9 cellular contexts compared by ENCODE assay signal in the genomic region with DNA sequence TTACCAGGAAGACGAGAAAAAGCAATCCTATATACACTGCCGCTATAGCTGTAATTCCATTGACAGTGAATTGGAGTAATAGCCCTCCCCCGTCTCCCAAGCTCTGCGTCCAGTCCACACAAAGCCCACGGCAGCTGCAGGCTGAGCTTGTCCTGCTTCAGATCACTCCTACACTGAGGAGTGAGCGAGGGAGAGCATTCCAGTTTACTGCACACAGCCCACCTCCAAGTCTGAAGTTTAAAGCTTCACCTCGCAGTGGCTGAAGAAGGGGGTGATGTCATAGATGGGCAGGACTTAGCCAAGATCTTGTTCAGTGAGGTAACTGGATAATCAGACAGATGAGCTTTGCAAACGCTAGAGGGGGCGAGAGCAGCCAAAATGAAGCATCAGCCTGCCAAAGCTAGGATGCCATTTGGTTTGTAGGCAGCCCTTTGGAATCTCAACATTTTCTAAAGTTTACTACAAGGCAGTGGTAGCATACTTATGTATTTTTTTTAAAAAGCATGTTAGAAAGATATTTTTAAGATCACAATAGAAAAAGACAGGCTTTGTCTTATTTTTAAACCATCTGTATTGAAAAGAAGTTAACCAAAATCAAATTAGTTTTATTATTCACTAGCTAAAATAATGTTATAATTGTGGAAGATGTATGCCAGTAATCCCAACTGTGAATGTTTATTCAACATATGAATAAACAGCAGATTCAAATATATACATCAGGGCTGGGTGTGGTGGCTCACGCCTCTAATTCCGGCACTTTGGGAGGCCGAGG. TPM values are rescaled to one million over a fixed set of nuclear protein-coding genes. Genes with fewer than 3 reads are reported as not detected.
DNase-seq lines count a peak whose midpoint lies in the region; ATAC-seq and TF ChIP-seq lines count a peak whose summit lies in the region.
"Had no signal": no experiment of that assay in that cellular context is flagged by ENCODE, and none has a peak within 500 bp of the region (broad histone marks: within the 10 kb centered on the region; RNA-seq: fewer than 3 reads in every experiment).

TSS of gene FLRT3 (minus strand) at position 213 of the 772 bp plus-strand sequence. CDS start 10,106 bp downstream, outside the sequence.

- ATAC-seq in GM19468 (IDR thresholded peaks at IDR 0.05; ENCODE audit: extremely low read depth, unreplicated experiment) (peak; percentile 96), HG03521 (IDR thresholded peaks at IDR 0.05; ENCODE audit: unreplicated experiment) (peak; percentile 98), right cardiac atrium (peak; percentile 96 to 99)

- H3K27me3 ChIP-seq in ascending aorta, result no peaks in the 10 kb centered on the region
- no peaks in the 10 kb centered on the region for H3K27me3 ChIP-seq in right cardiac atrium (ENCODE audit: control insufficient read depth, insufficient read depth)

- no peaks in the 10 kb centered on the region for H3K36me3 ChIP-seq in ascending aorta

- peak within 1 kb of the TSS; percentile 37 to 61 for H3K4me3 ChIP-seq in ascending aorta
- peak within 1 kb of the TSS; percentile 69 for H3K4me3 ChIP-seq in right cardiac atrium (ENCODE audit: low read length)

- H3K27me3 Mint-ChIP-seq in progenitor cell of endocrine pancreas, result peaks cover 6% of the 10 kb centered on the region
- H3K27me3 Mint-ChIP-seq: activated naive CD4-positive, alpha-beta T cell treated with anti-CD3 and anti-CD28 coated beads, Interleukin-2, amount 50 U/mL, for 24 hours had no signal

- H3K4me3 Mint-ChIP-seq in progenitor cell of endocrine pancreas (ENCODE audit: low read depth), result peak within 1 kb of the TSS; percentile 97
- H3K4me3 Mint-ChIP-seq: activated naive CD4-positive, alpha-beta T cell treated with anti-CD3 and anti-CD28 coated beads, Interleukin-2, amount 50 U/mL, for 24 hours had no signal

- H3K4me1 ChIP-seq in ascending aorta, result no peaks in the 10 kb centered on the region
- H3K4me1 ChIP-seq in right cardiac atrium (ENCODE audit: control insufficient read depth, insufficient read depth, low read length), result no peaks in the 10 kb centered on the region

- peaks cover 4% of the 10 kb centered on the region for H3K9me3 Mint-ChIP-seq in progenitor cell of endocrine pancreas (ENCODE audit: low read depth)

- H3K27ac ChIP-seq in ascending aorta (no peak within 1 kb of the TSS), right cardiac atrium (ENCODE audit: low read length) (no peak within 1 kb of the TSS)

- intact Hi-C loops in ascending aorta (cut with DNase I) (no loop called here), right cardiac atrium (cut with DNase I) (no loop called here)

- 23% methylated on average over 12 of the region's 12 CpGs for WGBS in right cardiac atrium

- peak within 1 kb of the TSS; percentile 99 for H3K27ac Mint-ChIP-seq in progenitor cell of endocrine pancreas
- H3K27ac Mint-ChIP-seq: activated naive CD4-positive, alpha-beta T cell treated with anti-CD3 and anti-CD28 coated beads, Interleukin-2, amount 50 U/mL, for 24 hours had no signal

- peak; percentile 87 for DNase-seq in DMS153 treated with DMSO at 0.1 percent for 48 hours (lab: John Stamatoyannopoulos, UW; ENCODE audit: unreplicated experiment)
- DNase-seq in NCI-H510A treated with DMSO at 0.1 percent for 48 hours (lab: John Stamatoyannopoulos, UW), result peak; percentile 97
- DNase-seq in ascending aorta (ENCODE audit: low spot score in 2 of 2), result peak in 1 of 2 donors; percentile 77
- peak; percentile 65 to 75 (median 67) for DNase-seq in right cardiac atrium
- peak; percentile 67 for DNase-seq in progenitor cell of endocrine pancreas (ENCODE audit: low spot score, unreplicated experiment)
- no peak for DNase-seq in OCI-M2 (lab: John Stamatoyannopoulos, UW; ENCODE audit: unreplicated experiment)

- no peaks in the 10 kb centered on the region for H3K36me3 Mint-ChIP-seq in progenitor cell of endocrine pancreas (ENCODE audit: insufficient read depth)
- H3K36me3 Mint-ChIP-seq: activated naive CD4-positive, alpha-beta T cell treated with anti-CD3 and anti-CD28 coated beads, Interleukin-2, amount 50 U/mL, for 24 hours had no signal

- peaks cover 37% of the 10 kb centered on the region for H3K4me1 Mint-ChIP-seq in progenitor cell of endocrine pancreas (ENCODE audit: low read depth)
- H3K4me1 Mint-ChIP-seq: activated naive CD4-positive, alpha-beta T cell treated with anti-CD3 and anti-CD28 coated beads, Interleukin-2, amount 50 U/mL, for 24 hours had no signal

- H3K9me3 ChIP-seq in ascending aorta (no peaks in the 10 kb centered on the region), right cardiac atrium (ENCODE audit: control insufficient read depth, low read length) (no peaks in the 10 kb centered on the region)

- peak in 2 of 3 experiments; percentile 27 to 56 for TF ChIP-seq CTCF in ascending aorta (IDR thresholded peaks at IDR 0.05)
- peak; percentile 87 for TF ChIP-seq CTCF in progenitor cell of endocrine pancreas (IDR thresholded peaks at IDR 0.05; ENCODE audit: unreplicated experiment)

RNA-seq across cellular contexts. Expression of gene FLRT3, which starts in this region (rescaled TPM):
- total RNA-seq in ascending aorta, result not detected
- total RNA-seq in right cardiac atrium, result 1 to 10 TPM in 1 of 4 donors, under 1 TPM in 3; 0.29 to 1.1 (median 0.78) TPM
- 0.23 TPM for polyA plus RNA-seq in right cardiac atrium
- 60.4 and 62.4 TPM in 2 replicates for total RNA-seq in progenitor cell of endocrine pancreas

Comparison
In these comparisons a context has a peak if more than half of its experiments do, and no peak if none do; other contexts are left out.
1. RNA of gene FLRT3 (total RNA-seq): 60.4 to 62.4 TPM in progenitor cell of endocrine pancreas; 0.29 to 1.1 TPM in right cardiac atrium and not detected in ascending aorta (single experiment); every median in the first group is over 10 times any median in the second.
2. Peak in every context shown above with its lines, with median percentiles within 50 percentile points of each other: ATAC-seq.